In genomic region chr3:148147896-148148295, GRCh38 we compare ENCODE assay signal across 32 cellular contexts.
A peak's percentile ranks its signal among the peaks of the same experiment; 100 is the strongest.
DNase-seq lines count a peak whose midpoint lies in the region; ATAC-seq and TF ChIP-seq lines count a peak whose summit lies in the region.
"Had no signal": no experiment of that assay in that cellular context is flagged by ENCODE, and none has a peak within 500 bp of the region (broad histone marks: within the 10 kb centered on the region; RNA-seq: fewer than 3 reads in every experiment).

No MANE protein-coding gene starts in this region.

- CTCF ChIA-PET in SK-N-SH (lab: Yijun Ruan, JAX), result no interaction called here

- no peaks in the 10 kb centered on the region for H3K9me2 ChIP-seq in SK-N-SH

- peak overlapping the region; percentile 11 for H3K4me3 Mint-ChIP-seq in osteocyte (ENCODE audit: unreplicated experiment)
- H3K4me3 Mint-ChIP-seq: activated CD8-positive, alpha-beta T cell treated with anti-CD3 and anti-CD28 coated beads, Interleukin-2, amount 10 ng/mL, durations not matched to agents 7 days and 5 days; activated naive CD4-positive, alpha-beta T cell treated with anti-CD3 and anti-CD28 coated beads for 36 hours; stimulated activated naive CD8-positive, alpha-beta T cell treated with anti-CD3 and anti-CD28 coated beads, Interleukin-15, Interleukin-2, amounts not matched to agents 100 ng/mL and 50 ng/mL, for 24 hours had no signal

- no peaks in the 10 kb centered on the region for H3K36me3 Mint-ChIP-seq in osteocyte (ENCODE audit: unreplicated experiment)

- no peak overlapping the region for H3K4me2 ChIP-seq in SK-N-SH

- no peaks in the 10 kb centered on the region for H3F3A ChIP-seq in SK-N-SH (replicated peaks; ENCODE audit: insufficient read depth)

- TF ChIP-seq RAD21 in SK-N-SH (IDR thresholded peaks at IDR 0.05; ENCODE audit: low read length), result no peak

- TF ChIP-seq CTCF in brain microvascular endothelial cell (IDR thresholded peaks at IDR 0.05; ENCODE audit: low read depth, low read length, missing control alignments) (no peak), fibroblast of the aortic adventitia (IDR thresholded peaks at IDR 0.05; ENCODE audit: insufficient read depth, low read length) (no peak), osteocyte (IDR thresholded peaks at IDR 0.05) (no peak), esophagus muscularis mucosa (IDR thresholded peaks at IDR 0.05) (no peak), SK-N-SH (IDR thresholded peaks at IDR 0.05) (no peak)

- peak overlapping the region; percentile 77 for H3K27ac Mint-ChIP-seq in osteocyte (ENCODE audit: unreplicated experiment)
- H3K27ac Mint-ChIP-seq: activated CD8-positive, alpha-beta T cell treated with anti-CD3 and anti-CD28 coated beads, Interleukin-2, amount 10 ng/mL, durations not matched to agents 7 days and 5 days; activated naive CD4-positive, alpha-beta T cell treated with anti-CD3 and anti-CD28 coated beads for 36 hours; stimulated activated naive CD8-positive, alpha-beta T cell treated with anti-CD3 and anti-CD28 coated beads, Interleukin-15, Interleukin-2, amounts not matched to agents 100 ng/mL and 50 ng/mL, for 24 hours had no signal

- intact Hi-C loops in esophagus muscularis mucosa (cut with DNase I), result no loop called here

- in situ Hi-C loops in brain microvascular endothelial cell (cut with HindIII; ENCODE audit: low pct_ligation_motif_present, low sequenced_read_pairs), result no loop called here

- H3K9me3 Mint-ChIP-seq in osteocyte (ENCODE audit: unreplicated experiment), result no peaks in the 10 kb centered on the region

- no peaks in the 10 kb centered on the region for H3K36me3 ChIP-seq in brain microvascular endothelial cell (replicated peaks)
- no peaks in the 10 kb centered on the region for H3K36me3 ChIP-seq in esophagus muscularis mucosa
- no peaks in the 10 kb centered on the region for H3K36me3 ChIP-seq in SK-N-SH (replicated peaks in 1 of 2; ENCODE audit: control insufficient read depth in 1 of 2, insufficient read depth in 2 of 2, low read length in 1 of 2)
- H3K36me3 ChIP-seq: adrenal gland, BE2C, heart left ventricle, spleen, uterus had no signal

- WGBS in esophagus muscularis mucosa, result 79% methylated on average over 2 of the region's 2 CpGs
- 66% methylated on average over 2 of the region's 2 CpGs for WGBS in SK-N-SH (ENCODE audit: low lambda C conversion rate)

- no peak overlapping the region for H3K9ac ChIP-seq in SK-N-SH

- DNase-seq in GM03348 (ENCODE audit: low spot score) (peak; percentile 5), brain microvascular endothelial cell (peak; percentile 6), fibroblast of the aortic adventitia (ENCODE audit: low read depth) (peak; percentile 40), osteocyte (ENCODE audit: extremely low spot score, unreplicated experiment) (no peak), mesenteric fat pad (ENCODE audit: low spot score) (no peak), esophagus muscularis mucosa (ENCODE audit: extremely low spot score) (no peak), SK-N-SH (no peak)
- DNase-seq: activated CD4-positive, alpha-beta T cell treated with anti-CD3 and anti-CD28 coated beads for 1 hour; activated CD8-positive, alpha-beta T cell treated with anti-CD3 and anti-CD28 coated beads, Interleukin-2, amount 10 ng/mL, durations not matched to agents 7 days and 5 days; activated naive CD4-positive, alpha-beta T cell treated with anti-CD3 and anti-CD28 coated beads for 36 hours; adrenal gland; BE2C; body of pancreas; foreskin keratinocyte; heart left ventricle; Kasumi-1; MV-4-11; NCI-H1436; NCI-H2081; NCI-H2227 treated with DMSO at 0.1 percent for 48 hours; NCI-H526; right cardiac atrium; SHP77; spleen; stimulated activated CD4-positive, alpha-beta T cell treated with anti-CD3 and anti-CD28 coated beads, Interleukin-2, amount 100 ng/mL, for 24 hours; stimulated activated CD8-positive, alpha-beta memory T cell treated with anti-CD3 and anti-CD28 coated beads, Interleukin-4, amount 100 ng/mL, for 48 hours; uterus had no signal

- no peak overlapping the region for H2AFZ ChIP-seq in SK-N-SH (ENCODE audit: low read depth)

- H3K27me3 Mint-ChIP-seq in osteocyte (ENCODE audit: unreplicated experiment), result no peaks in the 10 kb centered on the region
- H3K27me3 Mint-ChIP-seq: stimulated activated naive CD8-positive, alpha-beta T cell treated with anti-CD3 and anti-CD28 coated beads, Interleukin-15, Interleukin-2, amounts not matched to agents 100 ng/mL and 50 ng/mL, for 24 hours had no signal

- ATAC-seq in HG02759 (IDR thresholded peaks at IDR 0.05; ENCODE audit: unreplicated experiment), result no peak
- ATAC-seq: activated CD8-positive, alpha-beta T cell treated with anti-CD3 and anti-CD28 coated beads, Interleukin-2, amount 10 ng/mL, durations not matched to agents 7 days and 5 days; body of pancreas; foreskin keratinocyte; HCT116; heart left ventricle; HepG2; Panc1; right cardiac atrium had no signal

- POLR2A ChIA-PET in SK-N-SH (lab: Yijun Ruan, JAX), result no interaction called here

- H3K4me1 Mint-ChIP-seq in osteocyte (ENCODE audit: unreplicated experiment), result peaks cover 33% of the 10 kb centered on the region

- H3K9me3 ChIP-seq in esophagus muscularis mucosa (no peaks in the 10 kb centered on the region), SK-N-SH (no peaks in the 10 kb centered on the region)
- H3K9me3 ChIP-seq: adrenal gland, BE2C, body of pancreas, heart left ventricle, spleen, uterus had no signal

- no peaks in the 10 kb centered on the region for H4K20me1 ChIP-seq in SK-N-SH (ENCODE audit: insufficient read depth)

- H3K79me2 ChIP-seq in SK-N-SH (ENCODE audit: insufficient read depth), result no peaks in the 10 kb centered on the region

- TF ChIP-seq EP300 in esophagus muscularis mucosa (IDR thresholded peaks at IDR 0.05), result no peak
- no peak for TF ChIP-seq EP300 in SK-N-SH (IDR thresholded peaks at IDR 0.05; ENCODE audit: borderline replicate concordance in 1 of 2, low read depth in 1 of 2, low read length in 1 of 2)

- H3K4me1 ChIP-seq in esophagus muscularis mucosa, result no peaks in the 10 kb centered on the region
- no peaks in the 10 kb centered on the region; a peak in 2 of 4 replicates for H3K4me1 ChIP-seq in SK-N-SH (ENCODE audit: control insufficient read depth in 1 of 2, insufficient read depth in 2 of 2, low read depth in 1 of 2, low read length in 1 of 2)
- H3K4me1 ChIP-seq: BE2C, body of pancreas, foreskin keratinocyte, heart left ventricle, spleen, uterus had no signal

- H3K27me3 ChIP-seq in brain microvascular endothelial cell (replicated peaks) (no peaks in the 10 kb centered on the region), esophagus muscularis mucosa (no peaks in the 10 kb centered on the region), SK-N-SH (ENCODE audit: insufficient read depth) (no peaks in the 10 kb centered on the region)
- H3K27me3 ChIP-seq: adrenal gland, BE2C, body of pancreas, foreskin keratinocyte, heart left ventricle, spleen, uterus had no signal

- H3K27ac ChIP-seq in brain microvascular endothelial cell (peak overlapping the region; percentile 2), esophagus muscularis mucosa (replicated peaks in 1 of 4) (no peak overlapping the region), SK-N-SH (ENCODE audit: low read depth in 2 of 2, low read length in 1 of 2) (no peak overlapping the region)
- H3K27ac ChIP-seq: adrenal gland, body of pancreas, foreskin keratinocyte, heart left ventricle, spleen, uterus had no signal

- TF ChIP-seq POLR2A in esophagus muscularis mucosa (IDR thresholded peaks at IDR 0.05; ENCODE audit: low read depth), result no peak

- H3K4me3 ChIP-seq in brain microvascular endothelial cell (ENCODE audit: low read depth, low read length) (no peak overlapping the region), fibroblast of the aortic adventitia (ENCODE audit: low read depth, low read length) (no peak overlapping the region), esophagus muscularis mucosa (no peak overlapping the region), SK-N-SH (ENCODE audit: low read depth in 2 of 2, low read length in 1 of 2) (no peak overlapping the region)
- H3K4me3 ChIP-seq: adrenal gland, body of pancreas, heart left ventricle, spleen, uterus had no signal

TF ChIP-seq in SK-N-SH, 30 proteins besides CTCF, POLR2A, EP300 and RAD21 (continues in another document):
- TF ChIP-seq SIN3A (IDR thresholded peaks at IDR 0.05; ENCODE audit: borderline replicate concordance, low read depth, low read length) (no peak), USF1 (IDR thresholded peaks at IDR 0.05; ENCODE audit: borderline replicate concordance, low read depth) (no peak), RFX5 (IDR thresholded peaks at IDR 0.05; ENCODE audit: low read length) (no peak)
- TF ChIP-seq, protein P1, sequence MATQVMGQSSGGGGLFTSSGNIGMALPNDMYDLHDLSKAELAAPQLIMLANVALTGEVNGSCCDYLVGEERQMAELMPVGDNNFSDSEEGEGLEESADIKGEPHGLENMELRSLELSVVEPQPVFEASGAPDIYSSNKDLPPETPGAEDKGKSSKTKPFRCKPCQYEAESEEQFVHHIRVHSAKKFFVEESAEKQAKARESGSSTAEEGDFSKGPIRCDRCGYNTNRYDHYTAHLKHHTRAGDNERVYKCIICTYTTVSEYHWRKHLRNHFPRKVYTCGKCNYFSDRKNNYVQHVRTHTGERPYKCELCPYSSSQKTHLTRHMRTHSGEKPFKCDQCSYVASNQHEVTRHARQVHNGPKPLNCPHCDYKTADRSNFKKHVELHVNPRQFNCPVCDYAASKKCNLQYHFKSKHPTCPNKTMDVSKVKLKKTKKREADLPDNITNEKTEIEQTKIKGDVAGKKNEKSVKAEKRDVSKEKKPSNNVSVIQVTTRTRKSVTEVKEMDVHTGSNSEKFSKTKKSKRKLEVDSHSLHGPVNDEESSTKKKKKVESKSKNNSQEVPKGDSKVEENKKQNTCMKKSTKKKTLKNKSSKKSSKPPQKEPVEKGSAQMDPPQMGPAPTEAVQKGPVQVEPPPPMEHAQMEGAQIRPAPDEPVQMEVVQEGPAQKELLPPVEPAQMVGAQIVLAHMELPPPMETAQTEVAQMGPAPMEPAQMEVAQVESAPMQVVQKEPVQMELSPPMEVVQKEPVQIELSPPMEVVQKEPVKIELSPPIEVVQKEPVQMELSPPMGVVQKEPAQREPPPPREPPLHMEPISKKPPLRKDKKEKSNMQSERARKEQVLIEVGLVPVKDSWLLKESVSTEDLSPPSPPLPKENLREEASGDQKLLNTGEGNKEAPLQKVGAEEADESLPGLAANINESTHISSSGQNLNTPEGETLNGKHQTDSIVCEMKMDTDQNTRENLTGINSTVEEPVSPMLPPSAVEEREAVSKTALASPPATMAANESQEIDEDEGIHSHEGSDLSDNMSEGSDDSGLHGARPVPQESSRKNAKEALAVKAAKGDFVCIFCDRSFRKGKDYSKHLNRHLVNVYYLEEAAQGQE (IDR thresholded peaks at IDR 0.05; ENCODE audit: low read depth, low read length), result no peak

Comparison
In these comparisons a context has a peak if more than half of its experiments do, and no peak if none do; other contexts are left out.
1. DNase-seq: peak in GM03348 (single experiment), brain microvascular endothelial cell (single experiment) and fibroblast of the aortic adventitia (single experiment); none in osteocyte (single experiment), mesenteric fat pad (single experiment), esophagus muscularis mucosa (single experiment) and SK-N-SH (single experiment).